ENCODE assay signal across 8 cellular contexts in genomic region chr15:82878325-82878724, GRCh38.
"Had no signal": no experiment of that assay in that cellular context is flagged by ENCODE, and none has a peak within 500 bp of the region (broad histone marks: within the 10 kb centered on the region; RNA-seq: fewer than 3 reads in every experiment).

No MANE protein-coding gene starts in this region.

- H3K4me1 Mint-ChIP-seq: IgD-negative memory B cell had no signal

- FAIRE-seq: HTR-8/SVneo had no signal

- H3K36me3 ChIP-seq: HAP-1 had no signal

- H3K4me3 ChIP-seq: GM23248, HAP-1 had no signal

- H3K27ac ChIP-seq: GM23248 had no signal

- H3K4me3 Mint-ChIP-seq: IgD-negative memory B cell had no signal

- ATAC-seq: HCT116 had no signal

- H3K9me3 ChIP-seq: HAP-1 had no signal

- H3K27ac Mint-ChIP-seq: IgD-negative memory B cell had no signal

- DNase-seq: GM23248, GOT3, H7, KG1 had no signal

- H3K27me3 Mint-ChIP-seq: IgD-negative memory B cell had no signal

- H3K9ac ChIP-seq: GM23248 had no signal

- H2AFZ ChIP-seq: GM23248 had no signal
